In the genomic region with DNA sequence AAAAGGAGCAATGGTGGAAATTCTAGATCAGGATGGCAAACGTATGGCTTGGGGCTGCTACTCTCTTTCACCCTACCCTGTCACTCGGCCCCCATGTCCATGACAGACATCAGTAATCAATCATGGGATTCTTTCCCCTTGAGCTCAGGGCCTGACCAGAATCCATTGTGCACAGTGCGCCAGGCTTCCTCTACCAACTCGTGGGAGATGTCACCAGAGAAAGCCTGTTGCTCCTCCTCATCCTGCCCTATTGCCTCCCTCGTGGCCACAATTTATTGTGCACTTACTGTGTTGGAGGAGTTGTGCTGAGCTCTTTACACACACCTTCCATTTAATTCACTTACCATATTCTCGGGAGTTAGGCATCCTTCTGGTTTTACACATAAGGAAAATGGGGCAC, we compare ENCODE assay signal across 4 cellular contexts. TPM values are rescaled to one million over a fixed set of nuclear protein-coding genes. Genes with fewer than 3 reads are reported as not detected.
"Had no signal": no experiment of that assay in that cellular context is flagged by ENCODE, and none has a peak within 500 bp of the region (broad histone marks: within the 10 kb centered on the region; RNA-seq: fewer than 3 reads in every experiment).

No MANE protein-coding gene starts in this region.

RNA-seq across cellular contexts. Expression of a gene that starts 21.9 kb away (rescaled TPM):
- total RNA-seq: LHCN-M2, M059J, MCF 10A, NCI-H460 had no signal
